Comparison of ENCODE assay signal across 8 cellular contexts in genomic region chr18:79528846-79529245, GRCh38.
DNase-seq lines count a peak whose midpoint lies in the region; ATAC-seq and TF ChIP-seq lines count a peak whose summit lies in the region.

No MANE protein-coding gene starts in this region.

- peaks cover 0 to 44% (median 0%) of the 10 kb centered on the region in 3 donors for H3K27me3 ChIP-seq in stomach

- H3K4me1 Mint-ChIP-seq in naive thymus-derived CD8-positive, alpha-beta T cell: peaks cover 12 to 33% (median 17%) of the 10 kb centered on the region in 4 donors

- DNase-seq in COR-L47 (lab: John Stamatoyannopoulos, UW): peak; percentile 63
- DNase-seq in HCEC 1CT: peak; percentile 6
- DNase-seq in NOMO-1 treated with DMSO at 0.1 percent for 48 hours (lab: John Stamatoyannopoulos, UW; ENCODE audit: unreplicated experiment): peak; percentile 19
- DNase-seq in activated CD8-positive, alpha-beta memory T cell treated with anti-CD3 and anti-CD28 coated beads, Interleukin-2, amount 50 U/mL, for 4 hours: peak; percentile 78
- DNase-seq in erythroblast (lab: John Stamatoyannopoulos, UW): peak; percentile 79 to 90
- DNase-seq in naive thymus-derived CD8-positive, alpha-beta T cell: peak; percentile 54 to 86 (median 74)
- peak; percentile 69 for DNase-seq in stomach

- TF ChIP-seq POLR2A in erythroblast (IDR thresholded peaks at IDR 0.05; ENCODE audit: low read length) (peak; percentile 29), stomach (IDR thresholded peaks at IDR 0.05) (no peak)

- no peaks in the 10 kb centered on the region for H3K9me3 Mint-ChIP-seq in naive thymus-derived CD8-positive, alpha-beta T cell

- H3K4me3 ChIP-seq in stomach: no peak overlapping the region

- no peak overlapping the region for H3K27ac ChIP-seq in stomach

- H3K27ac Mint-ChIP-seq in naive thymus-derived CD8-positive, alpha-beta T cell: peak overlapping the region in 6 of 10 donors; percentile 34 to 85 (median 59)

- H3K4me3 Mint-ChIP-seq in naive thymus-derived CD8-positive, alpha-beta T cell: no peak overlapping the region

- peaks cover 0 to 15% (median 7%) of the 10 kb centered on the region in 4 donors for H3K36me3 ChIP-seq in stomach

- 43 to 61% (median 50%) methylated on average over 26 of the region's 26 CpGs for WGBS in stomach, 5 donors

- peaks cover 0 to 30% (median 9%) of the 10 kb centered on the region in 3 donors for H3K36me3 Mint-ChIP-seq in naive thymus-derived CD8-positive, alpha-beta T cell

- H3K9me3 ChIP-seq in stomach: no peaks in the 10 kb centered on the region

- intact Hi-C loops in stomach (cut with DNase I; ENCODE audit: low total_unique reads): loop anchor here (2.0 kb wide), 1 partner anchor 150 kb away; no protein-coding TSS in a partner anchor

- ATAC-seq in naive thymus-derived CD8-positive, alpha-beta T cell: peak in 1 of 2 donors; percentile 15
- no peak for ATAC-seq in GM21515 (IDR thresholded peaks at IDR 0.05; ENCODE audit: unreplicated experiment)

- no peak for TF ChIP-seq EP300 in stomach (IDR thresholded peaks at IDR 0.05)

- H3K27me3 Mint-ChIP-seq in naive thymus-derived CD8-positive, alpha-beta T cell: peaks cover 0 to 9% (median 0%) of the 10 kb centered on the region in 5 donors

- POLR2A ChIA-PET in naive thymus-derived CD8-positive, alpha-beta T cell (lab: Charles Lee): interaction anchor here (1.2 to 1.4 kb wide), 2 partner anchors 128 to 148 kb away, joined by 4 to 5 read pairs; no protein-coding TSS in a partner anchor

- peak in 5 of 7 experiments; percentile 87 to 95 (median 90) for TF ChIP-seq CTCF in stomach (IDR thresholded peaks at IDR 0.05)

- H3K4me1 ChIP-seq in stomach: peaks cover 6 to 18% (median 13%) of the 10 kb centered on the region in 4 donors

Comparison
In these comparisons a context has a peak if more than half of its experiments do, and no peak if none do; other contexts are left out.
1. DNase-seq: peak in every context shown above with its lines; median percentile 84 in erythroblast; 78 in activated CD8-positive, alpha-beta memory T cell treated with anti-CD3 and anti-CD28 coated beads, Interleukin-2, amount 50 U/mL, for 4 hours; 74 in naive thymus-derived CD8-positive, alpha-beta T cell; 69 in stomach; 63 in COR-L47; 19 in NOMO-1 treated with DMSO at 0.1 percent for 48 hours; 6 in HCEC 1CT.